ENCODE assay signal across 14 cellular contexts in genomic region chr7:3009086-3009485, GRCh38. TPM values are rescaled to one million over a fixed set of nuclear protein-coding genes. Genes with fewer than 3 reads are reported as not detected.
A peak's percentile ranks its signal among the peaks of the same experiment; 100 is the strongest.
DNase-seq lines count a peak whose midpoint lies in the region; ATAC-seq and TF ChIP-seq lines count a peak whose summit lies in the region.
"Had no signal": no experiment of that assay in that cellular context is flagged by ENCODE, and none has a peak within 500 bp of the region (broad histone marks: within the 10 kb centered on the region; RNA-seq: fewer than 3 reads in every experiment).

No MANE protein-coding gene starts in this region.

- DNase-seq in activated T-cell treated with anti-CD3 and anti-CD28 coated beads, Interleukin-2, amount 50 U/mL, for 24 hours = peak; percentile 13
- no peak for DNase-seq in activated T-cell treated with anti-CD3 and anti-CD28 coated beads, Interleukin-2, amount 50 U/mL, for 4 hours
- DNase-seq in T-helper 17 cell = no peak
- no peak for DNase-seq in memory B cell (ENCODE audit: low spot score in 2 of 2)
- no peak for DNase-seq in stimulated activated naive B cell treated with anti-CD40 and anti-IgM and Interleukin-4, amounts not matched to agents 10 μg/mL and 1 μg/mL and 100 μg/mL, for 72 hours
- DNase-seq in mesothelial cell of epicardium (ENCODE audit: low spot score in 2 of 2, unreplicated experiment in 2 of 2) = no peak
- no peak for DNase-seq in effector CD4-positive, alpha-beta T cell
- DNase-seq: DMS79 treated with DMSO at 0.1 percent for 48 hours, NCI-H1436, NCI-H2081, NCI-H524, SHP77 treated with DMSO at 0.1 percent for 48 hours had no signal

- H3K9me3 Mint-ChIP-seq in activated T-cell treated with anti-CD3 and anti-CD28 coated beads, Interleukin-2, amount 50 U/mL, for 24 hours = no peaks in the 10 kb centered on the region
- H3K9me3 Mint-ChIP-seq in activated T-cell treated with anti-CD3 and anti-CD28 coated beads, Interleukin-2, amount 50 U/mL, for 4 hours = no peaks in the 10 kb centered on the region
- H3K9me3 Mint-ChIP-seq in memory B cell = no peaks in the 10 kb centered on the region
- no peaks in the 10 kb centered on the region for H3K9me3 Mint-ChIP-seq in stimulated activated naive B cell treated with anti-CD40 and anti-IgM and Interleukin-4, amounts not matched to agents 10 μg/mL and 1 μg/mL and 100 μg/mL, for 72 hours
- H3K9me3 Mint-ChIP-seq in mesothelial cell of epicardium = no peaks in the 10 kb centered on the region

- no peak for TF ChIP-seq CTCF in mesothelial cell of epicardium (IDR thresholded peaks at IDR 0.05; ENCODE audit: unreplicated experiment)

- no peaks in the 10 kb centered on the region for H3K27me3 Mint-ChIP-seq in activated T-cell treated with anti-CD3 and anti-CD28 coated beads, Interleukin-2, amount 50 U/mL, for 24 hours
- no peaks in the 10 kb centered on the region for H3K27me3 Mint-ChIP-seq in activated T-cell treated with anti-CD3 and anti-CD28 coated beads, Interleukin-2, amount 50 U/mL, for 4 hours (ENCODE audit: low read depth)
- H3K27me3 Mint-ChIP-seq in T-helper 17 cell (no peaks in the 10 kb centered on the region), memory B cell (no peaks in the 10 kb centered on the region), mesothelial cell of epicardium (ENCODE audit: low read depth) (no peaks in the 10 kb centered on the region)
- no peaks in the 10 kb centered on the region for H3K27me3 Mint-ChIP-seq in stimulated activated naive B cell treated with anti-CD40 and anti-IgM and Interleukin-4, amounts not matched to agents 10 μg/mL and 1 μg/mL and 100 μg/mL, for 72 hours

- no peaks in the 10 kb centered on the region for H3K9me3 ChIP-seq in T-helper 17 cell (ENCODE audit: control insufficient read depth, low read length, poor library complexity, severe bottlenecking)

- no peak for ATAC-seq in activated T-cell treated with anti-CD3 and anti-CD28 coated beads, Interleukin-2, amount 50 U/mL, for 4 hours
- no peak for ATAC-seq in T-helper 17 cell
- no peak for ATAC-seq in memory B cell (ENCODE audit: low read depth)
- ATAC-seq in stimulated activated naive B cell treated with anti-CD40 and anti-IgM and Interleukin-4, amounts not matched to agents 10 μg/mL and 1 μg/mL and 100 μg/mL, for 72 hours (replicated peaks) = no peak
- ATAC-seq in GM19328 (IDR thresholded peaks at IDR 0.05; ENCODE audit: unreplicated experiment) = no peak

- peak overlapping the region; percentile 71 for H3K27ac Mint-ChIP-seq in activated T-cell treated with anti-CD3 and anti-CD28 coated beads, Interleukin-2, amount 50 U/mL, for 24 hours
- peak overlapping the region; percentile 85 for H3K27ac Mint-ChIP-seq in T-helper 17 cell
- peak overlapping the region; percentile 84 for H3K27ac Mint-ChIP-seq in memory B cell
- H3K27ac Mint-ChIP-seq in stimulated activated naive B cell treated with anti-CD40 and anti-IgM and Interleukin-4, amounts not matched to agents 10 μg/mL and 1 μg/mL and 100 μg/mL, for 72 hours = peak overlapping the region; percentile 28
- no peak overlapping the region for H3K27ac Mint-ChIP-seq in mesothelial cell of epicardium
- H3K27ac Mint-ChIP-seq: CD14-positive monocyte had no signal

- peaks cover 64% of the 10 kb centered on the region for H3K36me3 Mint-ChIP-seq in activated T-cell treated with anti-CD3 and anti-CD28 coated beads, Interleukin-2, amount 50 U/mL, for 24 hours (ENCODE audit: low read depth)
- H3K36me3 Mint-ChIP-seq in activated T-cell treated with anti-CD3 and anti-CD28 coated beads, Interleukin-2, amount 50 U/mL, for 4 hours (ENCODE audit: insufficient read depth) = peaks cover 41% of the 10 kb centered on the region
- H3K36me3 Mint-ChIP-seq in T-helper 17 cell (ENCODE audit: low read depth) (no peaks in the 10 kb centered on the region), memory B cell (peaks cover 34% of the 10 kb centered on the region), mesothelial cell of epicardium (no peaks in the 10 kb centered on the region)
- H3K36me3 Mint-ChIP-seq in stimulated activated naive B cell treated with anti-CD40 and anti-IgM and Interleukin-4, amounts not matched to agents 10 μg/mL and 1 μg/mL and 100 μg/mL, for 72 hours = peaks cover 35 to 58% of the 10 kb centered on the region in 2 donors
- H3K36me3 Mint-ChIP-seq: CD14-positive monocyte had no signal

- no peak overlapping the region for H3K4me3 Mint-ChIP-seq in activated T-cell treated with anti-CD3 and anti-CD28 coated beads, Interleukin-2, amount 50 U/mL, for 24 hours
- no peak overlapping the region for H3K4me3 Mint-ChIP-seq in activated T-cell treated with anti-CD3 and anti-CD28 coated beads, Interleukin-2, amount 50 U/mL, for 4 hours
- H3K4me3 Mint-ChIP-seq in T-helper 17 cell = peak overlapping the region; percentile 19
- H3K4me3 Mint-ChIP-seq in memory B cell = no peak overlapping the region
- no peak overlapping the region for H3K4me3 Mint-ChIP-seq in stimulated activated naive B cell treated with anti-CD40 and anti-IgM and Interleukin-4, amounts not matched to agents 10 μg/mL and 1 μg/mL and 100 μg/mL, for 72 hours
- no peak overlapping the region for H3K4me3 Mint-ChIP-seq in mesothelial cell of epicardium
- H3K4me3 Mint-ChIP-seq: CD14-positive monocyte had no signal

- peaks cover 74% of the 10 kb centered on the region for H3K4me1 Mint-ChIP-seq in activated T-cell treated with anti-CD3 and anti-CD28 coated beads, Interleukin-2, amount 50 U/mL, for 24 hours (ENCODE audit: low read depth)
- H3K4me1 Mint-ChIP-seq in activated T-cell treated with anti-CD3 and anti-CD28 coated beads, Interleukin-2, amount 50 U/mL, for 4 hours (ENCODE audit: low read depth) = peaks cover 74% of the 10 kb centered on the region
- peaks cover 65% of the 10 kb centered on the region for H3K4me1 Mint-ChIP-seq in T-helper 17 cell
- H3K4me1 Mint-ChIP-seq in memory B cell = peaks cover 41% of the 10 kb centered on the region
- peaks cover 32 to 70% of the 10 kb centered on the region in 2 donors for H3K4me1 Mint-ChIP-seq in stimulated activated naive B cell treated with anti-CD40 and anti-IgM and Interleukin-4, amounts not matched to agents 10 μg/mL and 1 μg/mL and 100 μg/mL, for 72 hours
- H3K4me1 Mint-ChIP-seq in mesothelial cell of epicardium = no peaks in the 10 kb centered on the region
- H3K4me1 Mint-ChIP-seq: CD14-positive monocyte had no signal

RNA-seq across cellular contexts. Expression of gene CARD11, which starts 34.6 kb away (rescaled TPM):
- 10 to 100 TPM; 71.5 to 87.6 (median 87.5) TPM for total RNA-seq in activated T-cell treated with anti-CD3 and anti-CD28 coated beads, Interleukin-2, amount 50 U/mL, for 4 hours
- total RNA-seq in T-helper 17 cell (100 to 1,000 TPM; 126 to 155 TPM), mesothelial cell of epicardium (8.3 to 9.8 TPM (median 9.3 TPM) in 3 replicates)
